Comparison of ENCODE assay signal across 8 cellular contexts in the genomic region with DNA sequence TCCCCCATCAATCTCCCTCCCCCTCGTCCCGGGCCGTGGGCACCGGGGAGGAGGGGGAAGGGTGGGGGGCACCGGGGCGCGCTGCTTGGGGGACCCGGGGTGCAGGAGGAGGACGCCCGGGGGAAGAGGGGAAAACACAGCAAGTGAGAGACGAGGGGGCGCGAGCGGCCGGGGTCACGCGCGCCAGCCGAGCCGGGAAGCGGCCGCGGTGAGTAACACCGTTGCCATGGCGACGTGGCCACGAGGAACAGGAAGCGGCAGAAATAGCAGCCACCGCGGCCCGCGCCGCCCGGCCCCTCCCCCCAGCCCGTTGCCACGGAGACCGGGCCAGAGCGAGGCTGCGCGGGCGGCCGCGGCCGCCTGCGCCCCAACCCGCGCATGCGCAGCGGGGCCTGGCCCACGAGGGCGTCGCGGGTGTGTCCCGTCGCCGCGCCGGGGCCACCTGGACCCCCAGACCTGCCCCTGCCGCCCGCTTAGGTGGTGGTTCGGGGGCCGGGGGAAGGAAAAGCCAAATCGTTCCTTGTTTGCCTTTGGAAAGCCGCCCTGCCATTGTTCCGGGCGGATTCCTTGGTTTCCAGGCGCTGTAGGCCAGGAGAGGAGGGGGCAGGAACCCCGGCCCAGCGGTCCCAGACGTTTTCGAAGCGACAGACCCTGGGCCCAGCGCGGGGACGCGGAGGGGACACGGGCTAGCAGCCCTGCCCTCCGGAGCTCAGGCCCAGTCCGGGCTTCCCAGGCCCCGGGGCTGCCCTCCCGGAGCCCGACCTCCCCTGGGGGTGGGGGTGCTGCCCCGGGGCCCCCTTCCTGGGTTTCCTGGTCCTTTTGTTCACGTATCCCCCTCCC.
DNase-seq lines count a peak whose midpoint lies in the region; ATAC-seq and TF ChIP-seq lines count a peak whose summit lies in the region.

No MANE protein-coding gene starts in this region.

- peak; percentile 38; the same call in 1 of the 2 replicates for TF ChIP-seq EP300 in Ishikawa (IDR thresholded peaks at IDR 0.05; ENCODE audit: borderline replicate concordance)

- TF ChIP-seq CTCF in epithelial cell of proximal tubule (conservative IDR thresholded peaks at IDR 0.05; ENCODE audit: low read depth, low read length) (no peak), mucosa of descending colon (IDR thresholded peaks at IDR 0.05) (no peak)

- H3K4me3 ChIP-seq in epithelial cell of proximal tubule (ENCODE audit: low read depth, low read length), result peak overlapping the region; percentile 62
- H3K4me3 ChIP-seq in mucosa of descending colon, result peak overlapping the region; percentile 17

- intact Hi-C loops in mucosa of descending colon (cut with DNase I, micrococcal nuclease), result no loop called here

- H3K4me1 ChIP-seq in mucosa of descending colon (ENCODE audit: low read depth), result peaks cover 18% of the 10 kb centered on the region

- H3K9me3 ChIP-seq in mucosa of descending colon, result no peaks in the 10 kb centered on the region

- TF ChIP-seq RAD21 in Ishikawa (IDR thresholded peaks at IDR 0.05; ENCODE audit: low read depth), result peak; percentile 6; the same call in 1 of the 2 replicates

- no peaks in the 10 kb centered on the region for H3K36me3 ChIP-seq in mucosa of descending colon (ENCODE audit: low read depth)

- DNase-seq in DMS 273 treated with DMSO at 0.1 percent for 48 hours (lab: John Stamatoyannopoulos, UW), result peak; percentile 84
- peak; percentile 98 for DNase-seq in OCI-M1 (lab: John Stamatoyannopoulos, UW)
- peak; percentile 99 for DNase-seq in activated T-cell treated with anti-CD3 and anti-CD28 coated beads for 48 hours (ENCODE audit: low read depth)
- no peak for DNase-seq in epithelial cell of proximal tubule (ENCODE audit: low read depth)
- DNase-seq in mucosa of descending colon, result peak; percentile 99 to 100 (median 99)
- peak; percentile 98 to 99 for DNase-seq in stimulated activated CD8-positive, alpha-beta memory T cell treated with anti-CD3 and anti-CD28 coated beads, Interleukin-2, amount 100 ng/mL, for 48 hours (ENCODE audit: low read depth in 2 of 2)

- ATAC-seq in GM21576 (IDR thresholded peaks at IDR 0.05; ENCODE audit: unreplicated experiment) (peak; percentile 77), mucosa of descending colon (peak; percentile 95)

TF ChIP-seq in Ishikawa, 13 proteins besides CTCF, POLR2A, EP300 and RAD21:
- TF ChIP-seq, protein P1, sequence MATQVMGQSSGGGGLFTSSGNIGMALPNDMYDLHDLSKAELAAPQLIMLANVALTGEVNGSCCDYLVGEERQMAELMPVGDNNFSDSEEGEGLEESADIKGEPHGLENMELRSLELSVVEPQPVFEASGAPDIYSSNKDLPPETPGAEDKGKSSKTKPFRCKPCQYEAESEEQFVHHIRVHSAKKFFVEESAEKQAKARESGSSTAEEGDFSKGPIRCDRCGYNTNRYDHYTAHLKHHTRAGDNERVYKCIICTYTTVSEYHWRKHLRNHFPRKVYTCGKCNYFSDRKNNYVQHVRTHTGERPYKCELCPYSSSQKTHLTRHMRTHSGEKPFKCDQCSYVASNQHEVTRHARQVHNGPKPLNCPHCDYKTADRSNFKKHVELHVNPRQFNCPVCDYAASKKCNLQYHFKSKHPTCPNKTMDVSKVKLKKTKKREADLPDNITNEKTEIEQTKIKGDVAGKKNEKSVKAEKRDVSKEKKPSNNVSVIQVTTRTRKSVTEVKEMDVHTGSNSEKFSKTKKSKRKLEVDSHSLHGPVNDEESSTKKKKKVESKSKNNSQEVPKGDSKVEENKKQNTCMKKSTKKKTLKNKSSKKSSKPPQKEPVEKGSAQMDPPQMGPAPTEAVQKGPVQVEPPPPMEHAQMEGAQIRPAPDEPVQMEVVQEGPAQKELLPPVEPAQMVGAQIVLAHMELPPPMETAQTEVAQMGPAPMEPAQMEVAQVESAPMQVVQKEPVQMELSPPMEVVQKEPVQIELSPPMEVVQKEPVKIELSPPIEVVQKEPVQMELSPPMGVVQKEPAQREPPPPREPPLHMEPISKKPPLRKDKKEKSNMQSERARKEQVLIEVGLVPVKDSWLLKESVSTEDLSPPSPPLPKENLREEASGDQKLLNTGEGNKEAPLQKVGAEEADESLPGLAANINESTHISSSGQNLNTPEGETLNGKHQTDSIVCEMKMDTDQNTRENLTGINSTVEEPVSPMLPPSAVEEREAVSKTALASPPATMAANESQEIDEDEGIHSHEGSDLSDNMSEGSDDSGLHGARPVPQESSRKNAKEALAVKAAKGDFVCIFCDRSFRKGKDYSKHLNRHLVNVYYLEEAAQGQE (IDR thresholded peaks at IDR 0.05; ENCODE audit: low read depth), result no peak
- peak; percentile 16; the same call in 1 of the 2 replicates for TF ChIP-seq TCF12 (IDR thresholded peaks at IDR 0.05; ENCODE audit: low read depth)
- no peak for TF ChIP-seq FOXM1 (IDR thresholded peaks at IDR 0.05; ENCODE audit: borderline replicate concordance, low read depth)
- TF ChIP-seq, protein P2, sequence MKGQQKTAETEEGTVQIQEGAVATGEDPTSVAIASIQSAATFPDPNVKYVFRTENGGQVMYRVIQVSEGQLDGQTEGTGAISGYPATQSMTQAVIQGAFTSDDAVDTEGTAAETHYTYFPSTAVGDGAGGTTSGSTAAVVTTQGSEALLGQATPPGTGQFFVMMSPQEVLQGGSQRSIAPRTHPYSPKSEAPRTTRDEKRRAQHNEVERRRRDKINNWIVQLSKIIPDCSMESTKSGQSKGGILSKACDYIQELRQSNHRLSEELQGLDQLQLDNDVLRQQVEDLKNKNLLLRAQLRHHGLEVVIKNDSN (IDR thresholded peaks at IDR 0.05), result peak; percentile 68
- peak; percentile 59 for TF ChIP-seq TAF1 (IDR thresholded peaks at IDR 0.05; ENCODE audit: low read depth)
- no peak for TF ChIP-seq CEBPB (IDR thresholded peaks at IDR 0.05)
- peak; percentile 28; the same call in 1 of the 2 replicates for TF ChIP-seq TEAD4 (IDR thresholded peaks at IDR 0.05)
- TF ChIP-seq YY1 (IDR thresholded peaks at IDR 0.05; ENCODE audit: low read depth), result no peak
- TF ChIP-seq NFIC (IDR thresholded peaks at IDR 0.05), result no peak
- no peak for TF ChIP-seq CREB1 (IDR thresholded peaks at IDR 0.05; ENCODE audit: low read depth)
- TF ChIP-seq, protein P3, sequence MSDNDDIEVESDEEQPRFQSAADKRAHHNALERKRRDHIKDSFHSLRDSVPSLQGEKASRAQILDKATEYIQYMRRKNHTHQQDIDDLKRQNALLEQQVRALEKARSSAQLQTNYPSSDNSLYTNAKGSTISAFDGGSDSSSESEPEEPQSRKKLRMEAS (IDR thresholded peaks at IDR 0.05), result peak; percentile 81
- peak; percentile 36; the same call in 1 of the 2 replicates for TF ChIP-seq EGR1 (IDR thresholded peaks at IDR 0.05)
- TF ChIP-seq ZBTB7A (IDR thresholded peaks at IDR 0.05; ENCODE audit: low read depth), result peak; percentile 95
